Comparison of ENCODE assay signal across 9 cellular contexts in genomic region chr9:7974335-7975005, GRCh38.
A peak's percentile ranks its signal among the peaks of the same experiment; 100 is the strongest.
DNase-seq lines count a peak whose midpoint lies in the region; FAIRE-seq and TF ChIP-seq lines count a peak whose summit lies in the region.
"Had no signal": no experiment of that assay in that cellular context is flagged by ENCODE, and none has a peak within 500 bp of the region (broad histone marks: within the 10 kb centered on the region; RNA-seq: fewer than 3 reads in every experiment).

No MANE protein-coding gene starts in this region.

- no peaks in the 10 kb centered on the region for H3K9me2 ChIP-seq in Karpas-422 (replicated peaks; ENCODE audit: insufficient read depth, low read length)

- H3K4me2 ChIP-seq in Karpas-422 (ENCODE audit: low read depth, low read length, poor library complexity, severe bottlenecking) = peak overlapping the region; percentile 17
- H3K4me2 ChIP-seq: KMS-11 had no signal

- 45 to 64% methylated on average over 5 of the region's 5 CpGs for WGBS in esophagus squamous epithelium, 2 donors

- intact Hi-C loops in CD4-positive, alpha-beta memory T cell (cut with micrococcal nuclease) = loop anchor here (5.0 to 10.0 kb wide), 5 partner anchors 38 to 1967 kb away; partner anchors contain the start of gene KDM4C
- intact Hi-C loops in esophagus squamous epithelium (cut with DNase I) = no loop called here

- no peaks in the 10 kb centered on the region for H3K27me3 Mint-ChIP-seq in CD4-positive, alpha-beta memory T cell
- no peaks in the 10 kb centered on the region for H3K27me3 Mint-ChIP-seq in activated naive CD8-positive, alpha-beta T cell treated with anti-CD3 and anti-CD28 coated beads for 36 hours

- H3K27ac ChIP-seq in CD4-positive, alpha-beta memory T cell (ENCODE audit: low read depth, low read length) = no peak overlapping the region
- H3K27ac ChIP-seq in Karpas-422 (ENCODE audit: low read length) (peak overlapping the region; percentile 63), brain microvascular endothelial cell (no peak overlapping the region), SJCRH30 (no peak overlapping the region), esophagus squamous epithelium (no peak overlapping the region)
- H3K27ac ChIP-seq: KMS-11 had no signal

- H3K36me3 Mint-ChIP-seq in CD4-positive, alpha-beta memory T cell = no peaks in the 10 kb centered on the region
- peaks cover 7% of the 10 kb centered on the region for H3K36me3 Mint-ChIP-seq in activated naive CD8-positive, alpha-beta T cell treated with anti-CD3 and anti-CD28 coated beads for 36 hours

- TF ChIP-seq POLR2A in esophagus squamous epithelium (IDR thresholded peaks at IDR 0.05) = no peak

- FAIRE-seq in GM19239 (lab: Jason Lieb, UNC) = peak; percentile 78

- no peak overlapping the region for H3K4me3 ChIP-seq in CD4-positive, alpha-beta memory T cell (ENCODE audit: low read length in 2 of 2)
- H3K4me3 ChIP-seq in Karpas-422 (ENCODE audit: low read length) (no peak overlapping the region), brain microvascular endothelial cell (ENCODE audit: low read depth, low read length) (no peak overlapping the region), SJCRH30 (no peak overlapping the region), esophagus squamous epithelium (no peak overlapping the region)

- no peaks in the 10 kb centered on the region for H3K9me3 ChIP-seq in CD4-positive, alpha-beta memory T cell (ENCODE audit: control insufficient read depth in 1 of 2, low read length in 2 of 2)
- H3K9me3 ChIP-seq in Karpas-422 (ENCODE audit: low read length) (no peaks in the 10 kb centered on the region; the same call in 1 of the 2 replicates), SJCRH30 (replicated peaks) (no peaks in the 10 kb centered on the region), esophagus squamous epithelium (no peaks in the 10 kb centered on the region)

- no peaks in the 10 kb centered on the region for H3K27me3 ChIP-seq in CD4-positive, alpha-beta memory T cell (ENCODE audit: insufficient read depth, low read length)
- no peaks in the 10 kb centered on the region for H3K27me3 ChIP-seq in Karpas-422 (ENCODE audit: low read length)
- no peaks in the 10 kb centered on the region for H3K27me3 ChIP-seq in brain microvascular endothelial cell (replicated peaks)
- H3K27me3 ChIP-seq in SJCRH30 = no peaks in the 10 kb centered on the region
- H3K27me3 ChIP-seq in esophagus squamous epithelium = no peaks in the 10 kb centered on the region

- H3K9me3 Mint-ChIP-seq in CD4-positive, alpha-beta memory T cell = no peaks in the 10 kb centered on the region
- peaks cover 6% of the 10 kb centered on the region for H3K9me3 Mint-ChIP-seq in activated naive CD8-positive, alpha-beta T cell treated with anti-CD3 and anti-CD28 coated beads for 36 hours

- CTCF ChIA-PET in CD4-positive, alpha-beta memory T cell (lab: Charles Lee; ENCODE audit: partially characterized antibody) = no interaction called here

- H2AFZ ChIP-seq in Karpas-422 (ENCODE audit: low read length) = no peak overlapping the region

- DNase-seq in CD4-positive, alpha-beta memory T cell = peak in 4 of 5 donors; percentile 18 to 38 (median 25)
- DNase-seq in GM19239 (ENCODE audit: insufficient read length, low spot score) (no peak), Karpas-422 (peak; percentile 63), brain microvascular endothelial cell (no peak), SJCRH30 (no peak), esophagus squamous epithelium (lab: John Stamatoyannopoulos, UW) (no peak)
- DNase-seq in activated naive CD8-positive, alpha-beta T cell treated with anti-CD3 and anti-CD28 coated beads for 36 hours = no peak
- no peak for DNase-seq in activated effector memory CD4-positive, alpha-beta T cell treated with anti-CD3 and anti-CD28 coated beads, Interleukin-2, amount 50 U/mL, for 16 hours

- no peaks in the 10 kb centered on the region for H3K36me3 ChIP-seq in CD4-positive, alpha-beta memory T cell (ENCODE audit: insufficient read depth, low read length)
- H3K36me3 ChIP-seq in Karpas-422 (ENCODE audit: insufficient read depth, low read length) (no peaks in the 10 kb centered on the region), brain microvascular endothelial cell (replicated peaks) (no peaks in the 10 kb centered on the region), SJCRH30 (no peaks in the 10 kb centered on the region), esophagus squamous epithelium (no peaks in the 10 kb centered on the region)

- peaks cover 39 to 57% (median 46%) of the 10 kb centered on the region in 4 donors for H3K4me1 Mint-ChIP-seq in CD4-positive, alpha-beta memory T cell
- peaks cover 53% of the 10 kb centered on the region for H3K4me1 Mint-ChIP-seq in activated naive CD8-positive, alpha-beta T cell treated with anti-CD3 and anti-CD28 coated beads for 36 hours

- H3K79me2 ChIP-seq in Karpas-422 (ENCODE audit: low read length) = no peaks in the 10 kb centered on the region

- H3K4me3 Mint-ChIP-seq in CD4-positive, alpha-beta memory T cell = peak overlapping the region in 7 of 8 donors; percentile 17 to 71 (median 46)
- H3K4me3 Mint-ChIP-seq in activated naive CD8-positive, alpha-beta T cell treated with anti-CD3 and anti-CD28 coated beads for 36 hours = peak overlapping the region; percentile 27

- POLR2A ChIA-PET in CD4-positive, alpha-beta memory T cell (lab: Charles Lee; ENCODE audit: partially characterized antibody) = interaction anchor here (0.8 to 2.0 kb wide), 2 partner anchors 38 to 39 kb away, joined by 4 to 16 read pairs; no protein-coding TSS in a partner anchor

- peak overlapping the region; percentile 8 to 88 (median 79) for H3K27ac Mint-ChIP-seq in CD4-positive, alpha-beta memory T cell
- peak overlapping the region; percentile 88 for H3K27ac Mint-ChIP-seq in activated naive CD8-positive, alpha-beta T cell treated with anti-CD3 and anti-CD28 coated beads for 36 hours

- no peak overlapping the region for H3K9ac ChIP-seq in Karpas-422 (ENCODE audit: low read length)
- H3K9ac ChIP-seq: KMS-11 had no signal

- in situ Hi-C loops in brain microvascular endothelial cell (cut with HindIII; ENCODE audit: low pct_ligation_motif_present, low sequenced_read_pairs) = no loop called here

- peaks cover 56% of the 10 kb centered on the region for H3K4me1 ChIP-seq in CD4-positive, alpha-beta memory T cell (ENCODE audit: insufficient read depth, low read length)
- H3K4me1 ChIP-seq in Karpas-422 (ENCODE audit: low read length) (peaks cover 30% of the 10 kb centered on the region), SJCRH30 (peaks cover 8% of the 10 kb centered on the region; the same call in 1 of the 2 replicates), esophagus squamous epithelium (no peaks in the 10 kb centered on the region)

- H4K20me1 ChIP-seq in Karpas-422 (ENCODE audit: insufficient read depth, low read depth, low read length) = no peaks in the 10 kb centered on the region

- TF ChIP-seq CTCF in brain microvascular endothelial cell (IDR thresholded peaks at IDR 0.05; ENCODE audit: low read depth, low read length, missing control alignments) = no peak
- TF ChIP-seq CTCF in esophagus squamous epithelium (IDR thresholded peaks at IDR 0.05) = no peak

Comparison
In these comparisons a context has a peak if more than half of its experiments do, and no peak if none do; other contexts are left out.
1. DNase-seq: peak in CD4-positive, alpha-beta memory T cell (4 of 5) and Karpas-422 (single experiment); none in GM19239 (single experiment), activated naive CD8-positive, alpha-beta T cell treated with anti-CD3 and anti-CD28 coated beads for 36 hours (single experiment), brain microvascular endothelial cell (single experiment), activated effector memory CD4-positive, alpha-beta T cell treated with anti-CD3 and anti-CD28 coated beads, Interleukin-2, amount 50 U/mL, for 16 hours (single experiment), SJCRH30 (0 of 2) and esophagus squamous epithelium (single experiment).